9 cellular contexts compared by ENCODE assay signal in genomic region chr15:53068671-53069070, GRCh38.
"Had no signal": no experiment of that assay in that cellular context is flagged by ENCODE, and none has a peak within 500 bp of the region (broad histone marks: within the 10 kb centered on the region; RNA-seq: fewer than 3 reads in every experiment).

No MANE protein-coding gene starts in this region.

- H3K27ac Mint-ChIP-seq: HFFc6 had no signal

- H3K36me3 ChIP-seq: HAP-1 had no signal

- H3K4me3 Mint-ChIP-seq: HFFc6 had no signal

- FAIRE-seq: HTR-8/SVneo, K562 had no signal

- H3K4me3 ChIP-seq: HAP-1, K562 had no signal

- ATAC-seq: HCT116, K562 had no signal

- H3K9me3 ChIP-seq: HAP-1 had no signal

- DNase-seq: GOT3, H7, HFFc6, IMR-90, KG1 had no signal

- H3K4me1 ChIP-seq: HAP-1 had no signal
